ENCODE assay signal across 14 cellular contexts in genomic region chr10:6563075-6563474, GRCh38. TPM values are rescaled to one million over a fixed set of nuclear protein-coding genes. Genes with fewer than 3 reads are reported as not detected.
DNase-seq lines count a peak whose midpoint lies in the region; ATAC-seq and TF ChIP-seq lines count a peak whose summit lies in the region.
"Had no signal": no experiment of that assay in that cellular context is flagged by ENCODE, and none has a peak within 500 bp of the region (broad histone marks: within the 10 kb centered on the region; RNA-seq: fewer than 3 reads in every experiment).

No MANE protein-coding gene starts in this region.

- no peak for TF ChIP-seq CTCF in left lung (IDR thresholded peaks at IDR 0.05)

- peak; percentile 87 for ATAC-seq in activated CD4-positive, alpha-beta T cell treated with anti-CD3 and anti-CD28 coated beads for 36 hours
- ATAC-seq in left lung (peak; percentile 58), GM19455 (IDR thresholded peaks at IDR 0.05; ENCODE audit: unreplicated experiment) (no peak), GM18520 (IDR thresholded peaks at IDR 0.05; ENCODE audit: unreplicated experiment) (no peak)

- H3K27ac ChIP-seq in left lung, result peak overlapping the region in 1 of 2 donors; percentile 26
- H3K27ac ChIP-seq: coronary artery, GM23248, tibial nerve had no signal

- peaks cover 92% of the 10 kb centered on the region for H3K4me1 Mint-ChIP-seq in activated CD4-positive, alpha-beta T cell treated with anti-CD3 and anti-CD28 coated beads for 36 hours
- peaks cover 99% of the 10 kb centered on the region for H3K4me1 Mint-ChIP-seq in stimulated activated naive CD8-positive, alpha-beta T cell treated with anti-CD3 and anti-CD28 coated beads, Interleukin-15, Interleukin-2, amounts not matched to agents 100 ng/mL and 50 ng/mL, for 24 hours (ENCODE audit: low read depth)

- no peaks in the 10 kb centered on the region for H3K9me3 Mint-ChIP-seq in activated CD4-positive, alpha-beta T cell treated with anti-CD3 and anti-CD28 coated beads for 36 hours (ENCODE audit: low read depth)
- no peaks in the 10 kb centered on the region for H3K9me3 Mint-ChIP-seq in stimulated activated naive CD8-positive, alpha-beta T cell treated with anti-CD3 and anti-CD28 coated beads, Interleukin-15, Interleukin-2, amounts not matched to agents 100 ng/mL and 50 ng/mL, for 24 hours

- no peaks in the 10 kb centered on the region for H3K9me3 ChIP-seq in left lung
- H3K9me3 ChIP-seq: tibial nerve had no signal

- POLR2A ChIA-PET in activated CD4-positive, alpha-beta T cell treated with anti-CD3 and anti-CD28 coated beads for 36 hours (lab: Charles Lee), result interaction anchor here (1.1 to 3.2 kb wide), 2 partner anchors 15 to 44 kb away, joined by 3 to 12 read pairs; no protein-coding TSS in a partner anchor

- CTCF ChIA-PET in activated CD4-positive, alpha-beta T cell treated with anti-CD3 and anti-CD28 coated beads for 36 hours (lab: Charles Lee), result interaction anchor here (0.5 to 2.9 kb wide), 12 partner anchors 11 to 620 kb away, joined by 3 to 8 read pairs (median 6); partner anchors contain the start of gene PRKCQ

- peak overlapping the region; percentile 69 for H3K4me3 Mint-ChIP-seq in activated CD4-positive, alpha-beta T cell treated with anti-CD3 and anti-CD28 coated beads for 36 hours
- peak overlapping the region; percentile 57 for H3K4me3 Mint-ChIP-seq in stimulated activated naive CD8-positive, alpha-beta T cell treated with anti-CD3 and anti-CD28 coated beads, Interleukin-15, Interleukin-2, amounts not matched to agents 100 ng/mL and 50 ng/mL, for 24 hours

- H3K36me3 Mint-ChIP-seq in activated CD4-positive, alpha-beta T cell treated with anti-CD3 and anti-CD28 coated beads for 36 hours (ENCODE audit: low read depth), result peaks cover 9% of the 10 kb centered on the region
- peaks cover 29% of the 10 kb centered on the region for H3K36me3 Mint-ChIP-seq in stimulated activated naive CD8-positive, alpha-beta T cell treated with anti-CD3 and anti-CD28 coated beads, Interleukin-15, Interleukin-2, amounts not matched to agents 100 ng/mL and 50 ng/mL, for 24 hours (ENCODE audit: low read depth)

- no peak overlapping the region for H3K4me3 ChIP-seq in left lung
- H3K4me3 ChIP-seq: coronary artery, GM23248, tibial nerve had no signal

- intact Hi-C loops in activated CD4-positive, alpha-beta T cell treated with anti-CD3 and anti-CD28 coated beads for 36 hours (cut with DNase I, micrococcal nuclease), result loop anchor here in 1 of 2 experiments (2.0 kb wide), 1 partner anchor 16 kb away; no protein-coding TSS in a partner anchor
- intact Hi-C loops in left lung (cut with DNase I), result no loop called here

- no peaks in the 10 kb centered on the region for H3K27me3 ChIP-seq in left lung
- H3K27me3 ChIP-seq: tibial nerve had no signal

- DNase-seq in activated CD4-positive, alpha-beta T cell treated with anti-CD3 and anti-CD28 coated beads for 36 hours, result peak; percentile 85
- DNase-seq in activated CD4-positive, alpha-beta T cell treated with anti-CD3 and anti-CD28 coated beads for 1 hour, result no peak
- peak; percentile 44 for DNase-seq in activated CD8-positive, alpha-beta memory T cell treated with anti-CD3 and anti-CD28 coated beads, Interleukin-2, amount 50 U/mL, for 4 hours
- DNase-seq in left lung (no peak), UCSD-AML1 (lab: John Stamatoyannopoulos, UW; ENCODE audit: unreplicated experiment) (no peak)
- DNase-seq: GM23248, midbrain had no signal

- H3K36me3 ChIP-seq in left lung, result no peaks in the 10 kb centered on the region
- H3K36me3 ChIP-seq: tibial nerve had no signal

- H3K27ac Mint-ChIP-seq in activated CD4-positive, alpha-beta T cell treated with anti-CD3 and anti-CD28 coated beads for 36 hours, result peak overlapping the region; percentile 81
- peak overlapping the region; percentile 66 for H3K27ac Mint-ChIP-seq in stimulated activated naive CD8-positive, alpha-beta T cell treated with anti-CD3 and anti-CD28 coated beads, Interleukin-15, Interleukin-2, amounts not matched to agents 100 ng/mL and 50 ng/mL, for 24 hours

- peaks cover 0 to 47% of the 10 kb centered on the region in 2 donors for H3K4me1 ChIP-seq in left lung

- no peaks in the 10 kb centered on the region for H3K27me3 Mint-ChIP-seq in activated CD4-positive, alpha-beta T cell treated with anti-CD3 and anti-CD28 coated beads for 36 hours
- no peaks in the 10 kb centered on the region for H3K27me3 Mint-ChIP-seq in stimulated activated naive CD8-positive, alpha-beta T cell treated with anti-CD3 and anti-CD28 coated beads, Interleukin-15, Interleukin-2, amounts not matched to agents 100 ng/mL and 50 ng/mL, for 24 hours

RNA-seq across cellular contexts. Expression of gene PRKCQ, which starts 17.0 kb away (rescaled TPM):
- total RNA-seq in activated CD4-positive, alpha-beta T cell treated with anti-CD3 and anti-CD28 coated beads for 36 hours, result 10 to 100 TPM; 32.9 to 39.0 TPM
- total RNA-seq in left lung, result 1 to 10 TPM; 7.0 to 7.3 TPM
- total RNA-seq: A172, GM23248, RPMI7951 had no signal

Comparison
In these comparisons a context has a peak if more than half of its experiments do, and no peak if none do; other contexts are left out.
1. DNase-seq: peak in activated CD4-positive, alpha-beta T cell treated with anti-CD3 and anti-CD28 coated beads for 36 hours (single experiment) and activated CD8-positive, alpha-beta memory T cell treated with anti-CD3 and anti-CD28 coated beads, Interleukin-2, amount 50 U/mL, for 4 hours (single experiment); none in activated CD4-positive, alpha-beta T cell treated with anti-CD3 and anti-CD28 coated beads for 1 hour (single experiment), left lung (0 of 2) and UCSD-AML1 (single experiment).
2. ATAC-seq: peak in activated CD4-positive, alpha-beta T cell treated with anti-CD3 and anti-CD28 coated beads for 36 hours (single experiment) and left lung (single experiment); none in GM19455 (single experiment) and GM18520 (single experiment).
3. RNA of gene PRKCQ, which starts 17.0 kb away (total RNA-seq): 32.9 to 39.0 TPM in activated CD4-positive, alpha-beta T cell treated with anti-CD3 and anti-CD28 coated beads for 36 hours; 7.0 to 7.3 TPM in left lung; every median in the first group is over 4 times any median in the second.